8 cellular contexts compared by ENCODE assay signal in the genomic region with DNA sequence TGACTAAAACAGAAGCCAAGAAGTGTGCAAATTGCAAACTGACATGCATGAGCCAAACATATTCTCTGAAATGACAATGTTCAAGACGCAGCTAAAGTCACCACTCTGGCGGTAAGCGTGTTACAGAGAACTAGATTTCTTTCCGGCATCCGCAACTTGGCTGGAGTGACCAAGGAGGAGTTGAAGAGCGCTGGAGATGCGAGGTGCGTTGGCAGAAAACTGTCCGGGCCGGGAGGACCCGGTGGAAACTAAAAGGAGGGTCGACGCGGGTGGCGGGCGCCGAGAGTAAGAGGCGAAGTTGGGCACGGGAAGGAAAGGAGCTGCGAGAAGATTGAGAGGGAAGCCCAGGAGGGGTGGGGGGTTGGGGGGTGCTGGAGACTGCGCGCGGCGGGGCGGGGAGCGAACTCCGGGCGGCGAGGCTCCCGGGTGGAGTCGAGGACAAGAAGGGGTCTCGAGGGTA. TPM values are rescaled to one million over a fixed set of nuclear protein-coding genes. Genes with fewer than 3 reads are reported as not detected.
A peak's percentile ranks its signal among the peaks of the same experiment; 100 is the strongest.
DNase-seq lines count a peak whose midpoint lies in the region; ATAC-seq and TF ChIP-seq lines count a peak whose summit lies in the region.

No MANE protein-coding gene starts in this region.

- no peak for TF ChIP-seq POLR2A in esophagus muscularis mucosa (IDR thresholded peaks at IDR 0.05; ENCODE audit: low read depth)

- H3K9me3 Mint-ChIP-seq in IgD-negative memory B cell: peaks cover 0 to 3% (median 0%) of the 10 kb centered on the region in 3 donors
- no peaks in the 10 kb centered on the region for H3K9me3 Mint-ChIP-seq in activated CD4-positive, alpha-beta memory T cell treated with anti-CD3 and anti-CD28 coated beads for 36 hours
- no peaks in the 10 kb centered on the region for H3K9me3 Mint-ChIP-seq in neural progenitor cell

- H3K27me3 ChIP-seq in AG04450 (ENCODE audit: control insufficient read depth, insufficient read depth, low read length): no peaks in the 10 kb centered on the region
- peaks cover 0 to 27% (median 5%) of the 10 kb centered on the region in 4 donors for H3K27me3 ChIP-seq in esophagus muscularis mucosa
- peaks cover 24% of the 10 kb centered on the region for H3K27me3 ChIP-seq in neural progenitor cell

- TF ChIP-seq EP300 in esophagus muscularis mucosa (IDR thresholded peaks at IDR 0.05): no peak

- 2% methylated on average over 32 of the region's 32 CpGs for WGBS in esophagus muscularis mucosa

- intact Hi-C loops in activated CD4-positive, alpha-beta memory T cell treated with anti-CD3 and anti-CD28 coated beads for 36 hours (cut with micrococcal nuclease): loop anchor here (1.0 to 10.0 kb wide), 6 partner anchors 52 to 457 kb away; a partner anchor contains a TSS
- intact Hi-C loops in esophagus muscularis mucosa (cut with DNase I): loop anchor here (10.0 kb wide), 1 partner anchor 53 kb away; a partner anchor contains a TSS

- peaks cover 41 to 60% (median 59%) of the 10 kb centered on the region in 3 donors for H3K4me1 Mint-ChIP-seq in IgD-negative memory B cell
- peaks cover 47% of the 10 kb centered on the region for H3K4me1 Mint-ChIP-seq in activated CD4-positive, alpha-beta memory T cell treated with anti-CD3 and anti-CD28 coated beads for 36 hours (ENCODE audit: low read depth)
- peaks cover 31% of the 10 kb centered on the region for H3K4me1 Mint-ChIP-seq in neural progenitor cell

- H3K27ac Mint-ChIP-seq in IgD-negative memory B cell (peak overlapping the region; percentile 88 to 99 (median 97)), neural progenitor cell (peak overlapping the region; percentile 65)
- peak overlapping the region; percentile 100 for H3K27ac Mint-ChIP-seq in activated CD4-positive, alpha-beta memory T cell treated with anti-CD3 and anti-CD28 coated beads for 36 hours

- H3K9me3 ChIP-seq in AG04450 (ENCODE audit: control insufficient read depth, insufficient read depth, low read length) (no peaks in the 10 kb centered on the region; the same call in 1 of the 2 replicates), esophagus muscularis mucosa (no peaks in the 10 kb centered on the region), neural progenitor cell (ENCODE audit: low read depth) (no peaks in the 10 kb centered on the region)

- POLR2A ChIA-PET in AG04450 (lab: Yijun Ruan, JAX): interaction anchor here (0.8 kb wide), 1 partner anchor 52 kb away, joined by 3 read pairs; a partner anchor contains a TSS
- POLR2A ChIA-PET in activated CD4-positive, alpha-beta memory T cell treated with anti-CD3 and anti-CD28 coated beads for 36 hours (lab: Charles Lee): interaction anchor here (1.4 kb wide), 1 partner anchor 52 kb away, joined by 8 read pairs; a partner anchor contains a TSS

- H3K36me3 Mint-ChIP-seq in IgD-negative memory B cell (peaks cover 8% of the 10 kb centered on the region), neural progenitor cell (peaks cover 2% of the 10 kb centered on the region)
- peaks cover 9% of the 10 kb centered on the region for H3K36me3 Mint-ChIP-seq in activated CD4-positive, alpha-beta memory T cell treated with anti-CD3 and anti-CD28 coated beads for 36 hours

- peaks cover 8% of the 10 kb centered on the region for H4K20me1 ChIP-seq in neural progenitor cell (ENCODE audit: low read depth)

- peak; percentile 10 for ATAC-seq in GM18868 (IDR thresholded peaks at IDR 0.05; ENCODE audit: unreplicated experiment)

- no peak for DNase-seq in AG04450 (ENCODE audit: low read depth, low spot score)
- DNase-seq in activated CD4-positive, alpha-beta memory T cell treated with anti-CD3 and anti-CD28 coated beads for 36 hours: peak; percentile 71
- no peak for DNase-seq in esophagus muscularis mucosa (ENCODE audit: extremely low spot score)
- DNase-seq in neural progenitor cell (ENCODE audit: low spot score): peak; percentile 55
- no peak for DNase-seq in NCI-H1092 (lab: John Stamatoyannopoulos, UW)
- DNase-seq in NCI-H2196 (lab: John Stamatoyannopoulos, UW; ENCODE audit: unreplicated experiment): no peak

- H3K4me1 ChIP-seq in esophagus muscularis mucosa: peaks cover 27 to 39% (median 32%) of the 10 kb centered on the region in 4 donors
- H3K4me1 ChIP-seq in neural progenitor cell: peaks cover 31% of the 10 kb centered on the region

- CTCF ChIA-PET in AG04450 (lab: Charles Lee): no interaction called here
- CTCF ChIA-PET in activated CD4-positive, alpha-beta memory T cell treated with anti-CD3 and anti-CD28 coated beads for 36 hours (lab: Charles Lee): no interaction called here

- TF ChIP-seq CTCF in AG04450 (IDR thresholded peaks at IDR 0.05; ENCODE audit: low read depth, low read length) (no peak), esophagus muscularis mucosa (IDR thresholded peaks at IDR 0.05) (no peak), neural progenitor cell (IDR thresholded peaks at IDR 0.05) (no peak)

- H2AFZ ChIP-seq in neural progenitor cell (replicated peaks): peak overlapping the region; percentile 85

- no peaks in the 10 kb centered on the region for H3K36me3 ChIP-seq in esophagus muscularis mucosa
- no peaks in the 10 kb centered on the region for H3K36me3 ChIP-seq in neural progenitor cell

- no peak overlapping the region for H3K27ac ChIP-seq in AG04450 (ENCODE audit: low read depth, low read length)
- peak overlapping the region; percentile 54 to 60 (median 58) for H3K27ac ChIP-seq in esophagus muscularis mucosa (replicated peaks in 1 of 4)
- no peak overlapping the region for H3K27ac ChIP-seq in neural progenitor cell

- peaks cover 25% of the 10 kb centered on the region for H3F3A ChIP-seq in neural progenitor cell (ENCODE audit: low read depth)

- peak overlapping the region; percentile 76 for H3K4me3 ChIP-seq in AG04450 (ENCODE audit: low read depth, low read length)
- H3K4me3 ChIP-seq in esophagus muscularis mucosa: peak overlapping the region; percentile 68 to 81 (median 74)
- peak overlapping the region; percentile 94 for H3K4me3 ChIP-seq in neural progenitor cell

- H3K9ac ChIP-seq in neural progenitor cell: no peak overlapping the region

- H3K4me2 ChIP-seq in neural progenitor cell: peak overlapping the region; percentile 96

- no peaks in the 10 kb centered on the region for H3K27me3 Mint-ChIP-seq in IgD-negative memory B cell
- peaks cover 2% of the 10 kb centered on the region for H3K27me3 Mint-ChIP-seq in activated CD4-positive, alpha-beta memory T cell treated with anti-CD3 and anti-CD28 coated beads for 36 hours
- H3K27me3 Mint-ChIP-seq in neural progenitor cell (ENCODE audit: insufficient read depth, low read depth): peaks cover 8% of the 10 kb centered on the region

- H3K4me3 Mint-ChIP-seq in IgD-negative memory B cell: peak overlapping the region; percentile 84 to 100 (median 100)
- peak overlapping the region; percentile 99 for H3K4me3 Mint-ChIP-seq in activated CD4-positive, alpha-beta memory T cell treated with anti-CD3 and anti-CD28 coated beads for 36 hours
- H3K4me3 Mint-ChIP-seq in neural progenitor cell: peak overlapping the region; percentile 94

- peaks cover 36% of the 10 kb centered on the region for H3K79me2 ChIP-seq in neural progenitor cell (ENCODE audit: low read depth)

RNA-seq across cellular contexts. Expression of a gene that starts 0.8 kb away (rescaled TPM):
- 38.7 and 44.2 TPM in 2 replicates for polyA plus RNA-seq in AG04450 (2011; rRNA removed)
- 34.0 and 49.8 TPM in 2 replicates for polyA minus RNA-seq in AG04450 (2011; rRNA and poly(A)+ RNA removed)
- 174 TPM for polyA plus RNA-seq in IgD-negative memory B cell
- total RNA-seq in activated CD4-positive, alpha-beta memory T cell treated with anti-CD3 and anti-CD28 coated beads for 36 hours: 10 to 100 TPM; 67.1 to 67.7 TPM
- total RNA-seq in esophagus muscularis mucosa: 10 to 100 TPM in 1 of 4 donors, 1 to 10 TPM in 3; 3.3 to 11.7 (median 5.7) TPM
- total RNA-seq in neural progenitor cell (ENCODE audit: low replicate concordance): 49.6 and 87.2 TPM in 2 replicates

RNA-seq across cellular contexts. Expression of a gene that starts 52.0 kb away (rescaled TPM):
- 38.6 and 55.5 TPM in 2 replicates for polyA plus RNA-seq in AG04450 (2011; rRNA removed)
- polyA minus RNA-seq in AG04450 (2011; rRNA and poly(A)+ RNA removed): 3.6 and 8.5 TPM in 2 replicates
- 65.3 TPM for polyA plus RNA-seq in IgD-negative memory B cell
- total RNA-seq in activated CD4-positive, alpha-beta memory T cell treated with anti-CD3 and anti-CD28 coated beads for 36 hours: 10 to 100 TPM; 26.0 to 28.0 TPM
- 10 to 100 TPM; 24.0 to 33.2 (median 26.9) TPM for total RNA-seq in esophagus muscularis mucosa
- 51.7 and 57.5 TPM in 2 replicates for total RNA-seq in neural progenitor cell (ENCODE audit: low replicate concordance)

Comparison
In these comparisons a context has a peak if more than half of its experiments do, and no peak if none do; other contexts are left out.
1. DNase-seq: peak in activated CD4-positive, alpha-beta memory T cell treated with anti-CD3 and anti-CD28 coated beads for 36 hours (single experiment) and neural progenitor cell (single experiment); none in AG04450 (single experiment), esophagus muscularis mucosa (single experiment), NCI-H1092 (single experiment) and NCI-H2196 (single experiment).
2. H3K27ac ChIP-seq: peak in esophagus muscularis mucosa (4 of 4); none in AG04450 (single experiment) and neural progenitor cell (single experiment).
3. Peak in every context shown above with its lines, with median percentiles within 50 percentile points of each other: H3K4me3 ChIP-seq, H3K27ac Mint-ChIP-seq and H3K4me3 Mint-ChIP-seq.